ENCODE assay signal across 1 cellular context in genomic region chr12:45216297-45216982, GRCh38.
TF ChIP-seq lines count a peak whose summit lies in the region.

No MANE protein-coding gene starts in this region.

TF ChIP-seq in HEK293T, 16 proteins besides CTCF, POLR2A, EP300 and RAD21 (continued from another document):
- TF ChIP-seq L3MBTL2 (conservative IDR thresholded peaks at IDR 0.05) = no peak
TF ChIP-seq in HEK293T: peak in this region for 1.
